28 cellular contexts compared by ENCODE assay signal in the genomic region with DNA sequence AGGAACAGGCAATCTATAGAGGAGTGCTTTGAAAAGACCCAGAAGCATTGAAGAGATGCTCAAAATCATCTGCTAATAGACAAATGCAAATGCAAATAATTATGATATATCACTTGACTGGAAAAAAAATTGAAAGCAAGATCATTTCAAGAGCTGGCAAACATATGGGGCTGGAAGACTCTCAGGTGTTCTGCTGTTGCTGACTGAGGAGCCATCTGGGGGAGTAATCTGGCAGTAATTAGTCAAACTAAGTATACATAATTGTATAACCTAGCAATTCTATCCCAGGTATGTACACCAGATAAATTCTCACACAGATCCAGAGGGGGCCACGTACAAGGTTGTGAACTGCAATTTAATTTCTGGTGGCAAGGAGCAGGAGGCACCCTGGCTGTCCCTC. TPM values are rescaled to one million over a fixed set of nuclear protein-coding genes. Genes with fewer than 3 reads are reported as not detected.
"Had no signal": no experiment of that assay in that cellular context is flagged by ENCODE, and none has a peak within 500 bp of the region (broad histone marks: within the 10 kb centered on the region; RNA-seq: fewer than 3 reads in every experiment).

No MANE protein-coding gene starts in this region.

- H3K9me3 ChIP-seq: MG63 had no signal

- ATAC-seq: activated CD8-positive, alpha-beta memory T cell treated with anti-CD3 and anti-CD28 coated beads, Interleukin-2, amount 10 ng/mL, durations not matched to agents 7 days and 5 days; PC-3; T-helper 17 cell; WTC11 had no signal

- H3K36me3 ChIP-seq: MG63, SJSA1 had no signal

- FAIRE-seq: RCC 7860 had no signal

- H3K4me3 ChIP-seq: MG63, SJSA1 had no signal

- H3K4me1 ChIP-seq: SJSA1 had no signal

- H3K27me3 ChIP-seq: MG63, SJSA1 had no signal

- H3K27ac Mint-ChIP-seq: activated CD4-positive, alpha-beta T cell treated with anti-CD3 and anti-CD28 coated beads, Interleukin-2, amount 10 ng/mL, durations not matched to agents 24 days and 14 days; activated CD8-positive, alpha-beta memory T cell treated with anti-CD3 and anti-CD28 coated beads, Interleukin-2, amount 10 ng/mL, durations not matched to agents 7 days and 5 days; activated naive CD4-positive, alpha-beta T cell treated with anti-CD3 and anti-CD28 coated beads for 36 hours; activated naive CD8-positive, alpha-beta T cell; activated T-cell treated with anti-CD3 and anti-CD28 coated beads, Interleukin-2, amount 50 U/mL, for 24 hours; T-helper 17 cell; WTC11 had no signal

- H3K4me3 Mint-ChIP-seq: activated CD4-positive, alpha-beta T cell treated with anti-CD3 and anti-CD28 coated beads, Interleukin-2, amount 10 ng/mL, durations not matched to agents 24 days and 14 days; activated CD8-positive, alpha-beta memory T cell treated with anti-CD3 and anti-CD28 coated beads, Interleukin-2, amount 10 ng/mL, durations not matched to agents 7 days and 5 days; activated naive CD4-positive, alpha-beta T cell treated with anti-CD3 and anti-CD28 coated beads for 36 hours; activated naive CD8-positive, alpha-beta T cell; activated T-cell treated with anti-CD3 and anti-CD28 coated beads, Interleukin-2, amount 50 U/mL, for 24 hours; T-helper 17 cell; WTC11 had no signal

- H3K27ac ChIP-seq: SJSA1 had no signal

- H3K36me3 Mint-ChIP-seq: activated CD8-positive, alpha-beta memory T cell treated with anti-CD3 and anti-CD28 coated beads, Interleukin-2, amount 10 ng/mL, durations not matched to agents 7 days and 5 days; activated naive CD8-positive, alpha-beta T cell; WTC11 had no signal

- H3K4me1 Mint-ChIP-seq: WTC11 had no signal

- DNase-seq: activated CD4-positive, alpha-beta T cell treated with anti-CD3 and anti-CD28 coated beads, Interleukin-2, amount 10 ng/mL, durations not matched to agents 24 days and 14 days; activated CD4-positive, alpha-beta T cell treated with anti-CD3 and anti-CD28 coated beads, Interleukin-2, amount 50 U/mL, for 48 hours; activated CD4-positive, CD25-positive, alpha-beta regulatory T cell treated with anti-CD3 and anti-CD28 coated beads, Interleukin-2, amount 50 U/mL, for 72 hours; activated CD8-positive, alpha-beta memory T cell treated with anti-CD3 and anti-CD28 coated beads, Interleukin-2, amount 10 ng/mL, durations not matched to agents 7 days and 5 days; activated effector memory CD4-positive, alpha-beta T cell treated with anti-CD3 and anti-CD28 coated beads, Interleukin-2, amount 50 U/mL, for 16 hours; activated naive CD4-positive, alpha-beta T cell treated with anti-CD3 and anti-CD28 coated beads for 36 hours; activated T-cell treated with anti-CD3 and anti-CD28 coated beads, Interleukin-2, amount 50 U/mL, for 24 hours; amygdala; cortex of kidney; MG63; MV-4-11; NCI-H1092 treated with DMSO at 0.1 percent for 48 hours; NCI-H1417 treated with DMSO at 0.1 percent for 48 hours; NCI-H1694; NCI-H2029; NCI-H2107; NCI-H510A treated with DMSO at 0.1 percent for 48 hours; NCI-H774; PC-3; SHP77; T-helper 17 cell; T-helper 9 cell had no signal

- H3K9me3 Mint-ChIP-seq: activated CD4-positive, alpha-beta T cell treated with anti-CD3 and anti-CD28 coated beads, Interleukin-2, amount 10 ng/mL, durations not matched to agents 24 days and 14 days; activated naive CD4-positive, alpha-beta T cell treated with anti-CD3 and anti-CD28 coated beads for 36 hours; activated T-cell treated with anti-CD3 and anti-CD28 coated beads, Interleukin-2, amount 50 U/mL, for 24 hours; WTC11 had no signal

RNA-seq across cellular contexts. Expression of a gene that starts 4.6 kb away (rescaled TPM):
- total RNA-seq: activated CD4-positive, alpha-beta T cell treated with anti-CD3 and anti-CD28 coated beads, Interleukin-2, amount 10 ng/mL, durations not matched to agents 24 days and 14 days; activated naive CD4-positive, alpha-beta T cell treated with anti-CD3 and anti-CD28 coated beads for 36 hours; cardiac septum; chondrocyte; PC-3; SJSA1; T-helper 17 cell; WTC11 had no signal
